16 cellular contexts compared by ENCODE assay signal in genomic region chr14:61110683-61111082, GRCh38.
DNase-seq lines count a peak whose midpoint lies in the region; ATAC-seq, FAIRE-seq and TF ChIP-seq lines count a peak whose summit lies in the region.
"Had no signal": no experiment of that assay in that cellular context is flagged by ENCODE, and none has a peak within 500 bp of the region (broad histone marks: within the 10 kb centered on the region; RNA-seq: fewer than 3 reads in every experiment).

No MANE protein-coding gene starts in this region.

- 81% methylated on average over 4 of the region's 4 CpGs for WGBS in mesenchymal stem cell
- WGBS in psoas muscle, 3 donors, result 16 to 21% (median 19%) methylated on average over 4 of the region's 4 CpGs

- no peak overlapping the region for H3K18ac ChIP-seq in mesenchymal stem cell (ENCODE audit: low read depth in 1 of 2, low read length in 2 of 2)

- no peak for DNase-seq in A673 (ENCODE audit: low spot score)
- no peak for DNase-seq in astrocyte (ENCODE audit: low read depth)
- no peak for DNase-seq in mesenchymal stem cell
- no peak for DNase-seq in psoas muscle
- DNase-seq in HEK293T (ENCODE audit: extremely low spot score), result no peak
- no peak for DNase-seq in NCI-H1417 (lab: John Stamatoyannopoulos, UW)
- DNase-seq in COLO829 (ENCODE audit: low spot score), result no peak
- DNase-seq in amniotic stem cell (lab: John Stamatoyannopoulos, UW), result no peak
- DNase-seq: 8988T; C1 segment of cervical spinal cord; NCI-H146; NCI-H226; NCI-H526 treated with DMSO at 0.1 percent for 48 hours; NK-92 treated with Interleukin-12 subunit alpha and Interleukin-12 subunit beta, amount 100 ng/mL, for 24 hours; PC-3 had no signal

- POLR2A ChIA-PET in A673 (lab: Charles Lee; ENCODE audit: low non-redundant PET), result interaction anchor here (0.5 kb wide), 1 partner anchor 70 kb away, joined by 4 read pairs; no protein-coding TSS in a partner anchor
- POLR2A ChIA-PET in HEK293T (lab: Yijun Ruan, JAX), result no interaction called here

- H3K4me2 ChIP-seq in astrocyte (ENCODE audit: low read length) (peak overlapping the region; percentile 65), mesenchymal stem cell (ENCODE audit: low read length, poor library complexity, severe bottlenecking) (peak overlapping the region; percentile 2)

- H3K23ac ChIP-seq in mesenchymal stem cell (ENCODE audit: low read length in 2 of 2), result no peak overlapping the region

- H2AK5ac ChIP-seq in mesenchymal stem cell (ENCODE audit: low read length, severe bottlenecking), result peak overlapping the region; percentile 25

- H3K79me1 ChIP-seq in mesenchymal stem cell (replicated peaks; ENCODE audit: low read length, poor library complexity, severe bottlenecking), result no peaks in the 10 kb centered on the region

- peaks cover 67% of the 10 kb centered on the region for H3K4me1 ChIP-seq in A673 (ENCODE audit: insufficient read depth, low read length, poor library complexity, severe bottlenecking)
- H3K4me1 ChIP-seq in astrocyte (ENCODE audit: insufficient read depth, low read length), result peaks cover 21% of the 10 kb centered on the region
- H3K4me1 ChIP-seq in mesenchymal stem cell (ENCODE audit: control insufficient read depth, insufficient read depth, low read depth, low read length), result peaks cover 12% of the 10 kb centered on the region
- peaks cover 50% of the 10 kb centered on the region for H3K4me1 ChIP-seq in psoas muscle

- peaks cover 16% of the 10 kb centered on the region for H3K36me3 Mint-ChIP-seq in astrocyte (ENCODE audit: low read depth, unreplicated experiment)

- no peak overlapping the region for H2BK12ac ChIP-seq in mesenchymal stem cell (ENCODE audit: low read length in 2 of 2)

- H3K27me3 Mint-ChIP-seq in astrocyte (ENCODE audit: low read depth, unreplicated experiment), result no peaks in the 10 kb centered on the region

- intact Hi-C loops in A673 (cut with micrococcal nuclease; ENCODE audit: unreplicated experiment) (no loop called here), psoas muscle (cut with DNase I) (no loop called here)

- no peak for TF ChIP-seq CTCF in A673 (conservative IDR thresholded peaks at IDR 0.05; ENCODE audit: low read depth, low read length)
- TF ChIP-seq CTCF in astrocyte (IDR thresholded peaks at IDR 0.05; ENCODE audit: insufficient read depth, low read depth, low read length), result no peak
- no peak for TF ChIP-seq CTCF in psoas muscle (IDR thresholded peaks at IDR 0.05)

- H3K4me3 ChIP-seq in A673 (ENCODE audit: low read depth, low read length, poor library complexity, severe bottlenecking) (no peak overlapping the region), astrocyte (ENCODE audit: insufficient read depth, low read depth, low read length) (no peak overlapping the region), mesenchymal stem cell (ENCODE audit: insufficient read depth in 1 of 2, low read depth in 1 of 2, low read length in 2 of 2) (no peak overlapping the region), psoas muscle (peak overlapping the region; percentile 23)
- H3K4me3 ChIP-seq: SK-N-MC had no signal

- peak; percentile 26 for FAIRE-seq in astrocyte (lab: Jason Lieb, UNC)

- no peak overlapping the region for H3K4ac ChIP-seq in mesenchymal stem cell (ENCODE audit: low read depth in 1 of 2, low read length in 2 of 2)

- H3K27ac ChIP-seq in A673 (ENCODE audit: low read depth, low read length, poor library complexity, severe bottlenecking), result peak overlapping the region; percentile 69
- peak overlapping the region; percentile 43 for H3K27ac ChIP-seq in astrocyte (ENCODE audit: low read depth, low read length)
- no peak overlapping the region for H3K27ac ChIP-seq in mesenchymal stem cell (ENCODE audit: low read length, poor library complexity, severe bottlenecking)
- H3K27ac ChIP-seq in psoas muscle, result peak overlapping the region; percentile 73
- H3K27ac ChIP-seq: SK-N-MC had no signal

- H3K4me3 Mint-ChIP-seq in astrocyte (ENCODE audit: unreplicated experiment), result no peak overlapping the region

- H4K20me1 ChIP-seq in astrocyte (ENCODE audit: insufficient read depth, low read length), result no peaks in the 10 kb centered on the region

- CTCF ChIA-PET in A673 (lab: Charles Lee), result no interaction called here
- CTCF ChIA-PET in HEK293T (lab: Yijun Ruan, JAX), result no interaction called here

- H3K14ac ChIP-seq in mesenchymal stem cell (ENCODE audit: low read length in 2 of 2), result no peak overlapping the region

- H3K27me3 ChIP-seq in A673 (replicated peaks; ENCODE audit: insufficient read depth, low read depth, low read length, poor library complexity) (no peaks in the 10 kb centered on the region), astrocyte (ENCODE audit: insufficient read depth, low read length) (no peaks in the 10 kb centered on the region), mesenchymal stem cell (ENCODE audit: control insufficient read depth in 1 of 2, insufficient read depth in 1 of 2, low read length in 2 of 2) (no peaks in the 10 kb centered on the region), psoas muscle (ENCODE audit: insufficient read depth in 3 of 3, low read length in 2 of 3) (no peaks in the 10 kb centered on the region)

- no peaks in the 10 kb centered on the region for H3K79me2 ChIP-seq in astrocyte (ENCODE audit: insufficient read depth, low read length)

- H2BK120ac ChIP-seq in mesenchymal stem cell (ENCODE audit: low read depth, low read length), result no peak overlapping the region

- BruUV-seq in A673 (replicated peaks; lab: Mats Ljungman, UMichigan), result no TSS peak

- H3K9ac ChIP-seq in astrocyte (ENCODE audit: low read length) (peak overlapping the region; percentile 25), mesenchymal stem cell (ENCODE audit: low read length) (no peak overlapping the region)

- H2BK5ac ChIP-seq in mesenchymal stem cell (ENCODE audit: low read depth, low read length, poor library complexity, severe bottlenecking), result peak overlapping the region; percentile 8

- no peak overlapping the region for H3K27ac Mint-ChIP-seq in astrocyte (ENCODE audit: unreplicated experiment)

- no peaks in the 10 kb centered on the region for H3K4me1 Mint-ChIP-seq in astrocyte (ENCODE audit: low read depth, unreplicated experiment)

- peak in 2 of 4 donors; percentile 14 to 17 for ATAC-seq in psoas muscle
- ATAC-seq: PC-3 had no signal

- H2AFZ ChIP-seq in astrocyte (ENCODE audit: low read depth, low read length) (peak overlapping the region; percentile 50), mesenchymal stem cell (ENCODE audit: low read depth, low read length) (no peak overlapping the region)

- H3K9me3 ChIP-seq in A673 (ENCODE audit: low read depth, low read length, poor library complexity, severe bottlenecking), result no peaks in the 10 kb centered on the region
- peaks cover 15% of the 10 kb centered on the region for H3K9me3 ChIP-seq in astrocyte (ENCODE audit: insufficient read depth, low read depth, low read length)
- peaks cover 5% of the 10 kb centered on the region for H3K9me3 ChIP-seq in mesenchymal stem cell (ENCODE audit: control insufficient read depth, low read length)
- H3K9me3 ChIP-seq in psoas muscle, result no peaks in the 10 kb centered on the region

- H3K9me3 Mint-ChIP-seq in astrocyte (ENCODE audit: unreplicated experiment), result peaks cover 16% of the 10 kb centered on the region

- no peak overlapping the region for H4K91ac ChIP-seq in mesenchymal stem cell (ENCODE audit: low read length)

- no peak overlapping the region for H2BK15ac ChIP-seq in mesenchymal stem cell (ENCODE audit: low read depth, poor library complexity, severe bottlenecking)

- no peak overlapping the region for H4K8ac ChIP-seq in mesenchymal stem cell (ENCODE audit: low read length)

- no peaks in the 10 kb centered on the region for H3K36me3 ChIP-seq in A673 (ENCODE audit: insufficient read depth, low read length, poor library complexity, severe bottlenecking)
- no peaks in the 10 kb centered on the region for H3K36me3 ChIP-seq in astrocyte (ENCODE audit: insufficient read depth, low read length)
- peaks cover 4 to 5% of the 10 kb centered on the region in 2 experiments for H3K36me3 ChIP-seq in mesenchymal stem cell (ENCODE audit: control insufficient read depth in 1 of 2, insufficient read depth in 2 of 2, low read depth in 1 of 2, low read length in 2 of 2)
- H3K36me3 ChIP-seq in psoas muscle (ENCODE audit: insufficient read depth in 1 of 2, low read depth in 1 of 2), result no peaks in the 10 kb centered on the region

TF ChIP-seq in HEK293T, 16 proteins besides CTCF, POLR2A, EP300 and RAD21:
- TF ChIP-seq FOXM1 (IDR thresholded peaks at IDR 0.05; ENCODE audit: borderline replicate concordance), result no peak
- TF ChIP-seq FOXK2 (IDR thresholded peaks at IDR 0.05), result no peak
- no peak for TF ChIP-seq SUZ12 (IDR thresholded peaks at IDR 0.05)
- TF ChIP-seq SP1 (IDR thresholded peaks at IDR 0.05), result no peak
- no peak for TF ChIP-seq ELF4 (IDR thresholded peaks at IDR 0.05)
